ENCODE assay signal across 11 cellular contexts in the genomic region with DNA sequence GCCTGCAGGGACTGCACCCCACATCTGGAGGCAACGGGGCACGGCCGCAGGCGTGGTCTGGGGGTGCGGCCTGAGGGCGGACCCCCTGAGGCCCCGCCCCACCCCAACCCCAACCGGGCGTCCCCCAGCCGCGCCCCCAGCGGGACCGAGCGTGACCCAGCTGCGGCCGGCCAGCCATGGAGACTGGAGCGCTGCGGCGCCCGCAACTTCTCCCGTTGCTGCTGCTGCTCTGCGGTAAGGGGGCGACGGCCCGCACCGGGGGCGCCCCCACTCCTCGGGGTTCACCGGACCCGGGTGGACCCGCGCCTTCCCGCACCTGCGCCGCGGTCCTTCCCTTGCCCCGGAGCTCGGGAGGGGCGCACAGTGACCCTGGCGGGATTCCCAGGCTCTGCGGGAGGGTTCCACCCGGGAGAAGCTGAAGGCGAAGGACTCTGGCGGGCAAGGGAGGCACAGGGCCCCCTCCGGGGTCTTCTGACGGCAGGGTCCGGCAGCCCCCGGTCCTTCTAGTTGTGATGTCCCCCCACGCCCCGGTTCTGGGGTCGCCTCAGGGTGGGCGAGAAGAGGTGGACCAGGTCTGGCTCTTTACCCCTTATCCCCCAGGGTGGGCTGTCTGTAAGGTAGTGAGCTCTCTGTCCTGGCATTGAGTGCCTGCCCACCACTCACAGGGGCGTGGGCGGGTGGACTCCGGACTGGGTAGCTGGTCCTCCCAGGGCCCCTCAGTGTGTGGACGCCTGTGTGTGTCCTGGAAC. TPM values are rescaled to one million over a fixed set of nuclear protein-coding genes. Genes with fewer than 3 reads are reported as not detected.
DNase-seq lines count a peak whose midpoint lies in the region; ATAC-seq, FAIRE-seq and TF ChIP-seq lines count a peak whose summit lies in the region.
"Had no signal": no experiment of that assay in that cellular context is flagged by ENCODE, and none has a peak within 500 bp of the region (broad histone marks: within the 10 kb centered on the region; RNA-seq: fewer than 3 reads in every experiment).

A gene with protein sequence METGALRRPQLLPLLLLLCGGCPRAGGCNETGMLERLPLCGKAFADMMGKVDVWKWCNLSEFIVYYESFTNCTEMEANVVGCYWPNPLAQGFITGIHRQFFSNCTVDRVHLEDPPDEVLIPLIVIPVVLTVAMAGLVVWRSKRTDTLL (plus strand): TSS at position 139 of the 749 bp plus-strand sequence. CDS start 38 bp downstream, at position 177.

- H4K20me1 ChIP-seq in HepG2 (ENCODE audit: insufficient read depth, low read length), result no peaks in the 10 kb centered on the region

- FAIRE-seq in HepG2 (lab: Jason Lieb, UNC), result no peak
- no peak for FAIRE-seq in HTR-8/SVneo (lab: Jason Lieb, UNC)

- no peak within 1 kb of the TSS for H2BK12ac ChIP-seq in neuronal stem cell (ENCODE audit: low read length)

- peaks cover 1% of the 10 kb centered on the region for H3K79me1 ChIP-seq in neuronal stem cell (ENCODE audit: low read depth, low read length)

- no peak within 1 kb of the TSS for H2BK120ac ChIP-seq in neuronal stem cell (ENCODE audit: low read depth, low read length)

- in situ Hi-C loops in HepG2 (cut with HindIII; ENCODE audit: extremely low pct_ligation_motif_present, low pct_unique_long_range_greater_than_20kb), result loop anchor here (25.0 kb wide), 1 partner anchor 429 kb away; no protein-coding TSS in a partner anchor

- H3K4me1 ChIP-seq in liver (ENCODE audit: control insufficient read depth in 4 of 4, insufficient read depth in 4 of 4, low read length in 3 of 4), result no peaks in the 10 kb centered on the region
- no peaks in the 10 kb centered on the region for H3K4me1 ChIP-seq in HepG2 (ENCODE audit: insufficient read depth, low read length)
- H3K4me1 ChIP-seq in left ventricle myocardium inferior, result peaks cover 27% of the 10 kb centered on the region
- H3K4me1 ChIP-seq in neuronal stem cell (ENCODE audit: control insufficient read depth in 2 of 2, insufficient read depth in 1 of 2, low read depth in 1 of 2, low read length in 2 of 2), result peaks cover 0 to 3% of the 10 kb centered on the region in 2 donors
- peaks cover 0 to 4% of the 10 kb centered on the region in 2 donors for H3K4me1 ChIP-seq in uterus

- no peak within 1 kb of the TSS for H3K4me2 ChIP-seq in HepG2 (ENCODE audit: low read depth, low read length)
- H3K4me2 ChIP-seq in neuronal stem cell (ENCODE audit: insufficient read depth, low read length, poor library complexity, severe bottlenecking), result peak within 1 kb of the TSS; percentile 67

- no peak for TF ChIP-seq EP300 in HepG2 (IDR thresholded peaks at IDR 0.05; ENCODE audit: low read depth in 2 of 2, low read length in 2 of 2)
- TF ChIP-seq EP300 in HepG2 (CRISPR knock-in tag; IDR thresholded peaks at IDR 0.05; ENCODE audit: borderline replicate concordance), result no peak

- peak within 1 kb of the TSS; percentile 5 for H2AK5ac ChIP-seq in neuronal stem cell (ENCODE audit: low read depth, low read length)

- H3K36me3 ChIP-seq in liver (ENCODE audit: control insufficient read depth in 4 of 4, insufficient read depth in 3 of 4, low read depth in 1 of 4, low read length in 3 of 4) (no peaks in the 10 kb centered on the region), HepG2 (replicated peaks in 1 of 2; ENCODE audit: control insufficient read depth in 1 of 2, insufficient read depth in 2 of 2, low read length in 2 of 2) (no peaks in the 10 kb centered on the region), left ventricle myocardium inferior (peaks cover under 1% of the 10 kb centered on the region), neuronal stem cell (replicated peaks in 1 of 2; ENCODE audit: control insufficient read depth in 2 of 2, insufficient read depth in 2 of 2, low read length in 2 of 2) (no peaks in the 10 kb centered on the region), uterus (no peaks in the 10 kb centered on the region)

- H4K91ac ChIP-seq in neuronal stem cell (ENCODE audit: low read depth, low read length, poor library complexity), result no peak within 1 kb of the TSS

- H3K23ac ChIP-seq in neuronal stem cell (ENCODE audit: low read depth, low read length, poor library complexity), result no peak within 1 kb of the TSS

- TF ChIP-seq RAD21 in liver (IDR thresholded peaks at IDR 0.05), result no peak
- TF ChIP-seq RAD21 in HepG2 (CRISPR knock-in tag; IDR thresholded peaks at IDR 0.05), result no peak

- ATAC-seq in HepG2 (no peak), HG02970 (IDR thresholded peaks at IDR 0.05; ENCODE audit: low FRiP score, unreplicated experiment) (no peak)

- H3K4ac ChIP-seq in neuronal stem cell (ENCODE audit: low read length), result no peak within 1 kb of the TSS

- TF ChIP-seq CTCF in liver (IDR thresholded peaks at IDR 0.05; ENCODE audit: low read depth, low read length, missing input control) (no peak), HepG2 (CRISPR knock-in tag; IDR thresholded peaks at IDR 0.05) (no peak), left ventricle myocardium inferior (IDR thresholded peaks at IDR 0.05; ENCODE audit: borderline replicate concordance) (no peak), uterus (IDR thresholded peaks at IDR 0.05) (no peak)

- no peaks in the 10 kb centered on the region for H3K9me3 ChIP-seq in liver (ENCODE audit: control insufficient read depth in 4 of 4, low read length in 3 of 4)
- H3K9me3 ChIP-seq in HepG2 (ENCODE audit: low read length), result no peaks in the 10 kb centered on the region
- no peaks in the 10 kb centered on the region for H3K9me3 ChIP-seq in left ventricle myocardium inferior (replicated peaks)
- H3K9me3 ChIP-seq in neuronal stem cell (replicated peaks in 1 of 2; ENCODE audit: control insufficient read depth in 2 of 2, insufficient read depth in 1 of 2, low read depth in 1 of 2, low read length in 2 of 2), result peaks cover 0 to 4% of the 10 kb centered on the region in 2 donors
- H3K9me3 ChIP-seq in uterus, result no peaks in the 10 kb centered on the region

- H3K79me2 ChIP-seq in HepG2 (ENCODE audit: insufficient read depth, low read length), result no peaks in the 10 kb centered on the region

- H3K4me3 ChIP-seq in liver (ENCODE audit: low read depth in 1 of 3, low read length in 3 of 3), result peak within 1 kb of the TSS in 1 of 3 donors; percentile 43
- H3K4me3 ChIP-seq in HepG2 (replicated peaks in 1 of 3; ENCODE audit: insufficient read depth in 1 of 3, low read depth in 2 of 3, low read length in 3 of 3), result no peak within 1 kb of the TSS
- peak within 1 kb of the TSS; percentile 75 for H3K4me3 ChIP-seq in left ventricle myocardium inferior
- peak within 1 kb of the TSS in 1 of 2 donors; percentile 75 for H3K4me3 ChIP-seq in neuronal stem cell (ENCODE audit: low read length in 2 of 2)
- peak within 1 kb of the TSS; percentile 18 to 22 for H3K4me3 ChIP-seq in uterus

- no TSS peak for BruUV-seq in HepG2 (replicated peaks; lab: Mats Ljungman, UMichigan)

- 16% methylated on average over 56 of the region's 56 CpGs for WGBS in liver
- WGBS in HepG2 (ENCODE audit: low lambda C conversion rate), result 23% methylated on average over 7 of the region's 56 CpGs
- WGBS in neuronal stem cell (ENCODE audit: extremely low coverage in 2 of 2, insufficient read length in 2 of 2, insufficient replicate concordance in 1 of 2), 2 donors, result no CpG with 5 or more reads among the region's 56 CpGs

- peaks cover 0 to 3% (median 1%) of the 10 kb centered on the region in 4 donors for H3K27me3 ChIP-seq in liver (ENCODE audit: control insufficient read depth in 4 of 4, insufficient read depth in 4 of 4, low read length in 3 of 4)
- peaks cover 7 to 57% of the 10 kb centered on the region in 2 experiments; a peak in 4 of 5 replicates for H3K27me3 ChIP-seq in HepG2 (ENCODE audit: control insufficient read depth in 1 of 2, insufficient read depth in 2 of 2, low read length in 2 of 2)
- H3K27me3 ChIP-seq in left ventricle myocardium inferior (ENCODE audit: low read depth), result peaks cover 37% of the 10 kb centered on the region
- peaks cover 3 to 60% (median 27%) of the 10 kb centered on the region in 3 experiments for H3K27me3 ChIP-seq in neuronal stem cell (ENCODE audit: control insufficient read depth in 3 of 3, insufficient read depth in 3 of 3, low read depth in 1 of 3, low read length in 3 of 3)
- H3K27me3 ChIP-seq in uterus, result peaks cover 0 to 3% of the 10 kb centered on the region in 2 donors

- H2BK15ac ChIP-seq in neuronal stem cell (ENCODE audit: low read length), result peak within 1 kb of the TSS; percentile 70

- no peak within 1 kb of the TSS for H4K8ac ChIP-seq in neuronal stem cell (ENCODE audit: low read depth, low read length)

- DNase-seq in HepG2 (ENCODE audit: low spot score), result no peak
- peak; percentile 45 for DNase-seq in left ventricle myocardium inferior
- no peak for DNase-seq in neuronal stem cell (ENCODE audit: low spot score)
- DNase-seq in uterus, result no peak
- no peak for DNase-seq in HTR-8/SVneo (ENCODE audit: insufficient read length, low spot score)
- DNase-seq in SHP77 treated with DMSO at 0.1 percent for 48 hours (lab: John Stamatoyannopoulos, UW), result no peak
- DNase-seq: activated CD4-positive, CD25-positive, alpha-beta regulatory T cell; activated naive CD4-positive, alpha-beta T cell treated with anti-CD3 and anti-CD28 coated beads, Interleukin-2, amount 50 U/mL, for 16 hours had no signal

- H2AFZ ChIP-seq in HepG2 (ENCODE audit: low read length) (no peak within 1 kb of the TSS), neuronal stem cell (ENCODE audit: low read length) (no peak within 1 kb of the TSS)

- intact Hi-C loops in HepG2 (cut with micrococcal nuclease; ENCODE audit: unreplicated experiment), result loop anchor here (10.0 kb wide), 1 partner anchor 427 kb away; no protein-coding TSS in a partner anchor
- intact Hi-C loops in left ventricle myocardium inferior (cut with micrococcal nuclease), result loop anchor here (5.0 kb wide), 1 partner anchor 99 kb away; no protein-coding TSS in a partner anchor
- intact Hi-C loops in uterus (cut with DNase I; ENCODE audit: low total_unique reads), result loop anchor here (10.0 kb wide), 1 partner anchor 97 kb away; no protein-coding TSS in a partner anchor

- peak within 1 kb of the TSS; percentile 45 for H3K18ac ChIP-seq in neuronal stem cell (ENCODE audit: low read length)

- H3K27ac ChIP-seq in liver (ENCODE audit: low read depth in 1 of 2, low read length in 2 of 2) (no peak within 1 kb of the TSS), HepG2 (ENCODE audit: extremely low read length, insufficient read depth, low read length) (no peak within 1 kb of the TSS), left ventricle myocardium inferior (replicated peaks) (peak within 1 kb of the TSS; percentile 91), neuronal stem cell (replicated peaks; ENCODE audit: low read length) (no peak within 1 kb of the TSS), uterus (peak within 1 kb of the TSS; percentile 42 to 47)

- TF ChIP-seq POLR2A in HepG2 (IDR thresholded peaks at IDR 0.05; ENCODE audit: insufficient read depth in 1 of 2, low read depth in 2 of 2, low read length in 2 of 2) (no peak), uterus (IDR thresholded peaks at IDR 0.05) (no peak)

- peak within 1 kb of the TSS in 1 of 2 donors; percentile 12 for H3K9ac ChIP-seq in liver (ENCODE audit: low read depth in 1 of 2, low read length in 2 of 2)
- no peak within 1 kb of the TSS for H3K9ac ChIP-seq in HepG2 (ENCODE audit: insufficient read depth, low read depth, low read length)
- peak within 1 kb of the TSS; percentile 50 for H3K9ac ChIP-seq in neuronal stem cell (ENCODE audit: low read depth, low read length, poor library complexity)

- H3K14ac ChIP-seq in neuronal stem cell (ENCODE audit: low read length), result peak within 1 kb of the TSS; percentile 17

- POLR2A ChIA-PET in HepG2 (lab: Yijun Ruan, JAX), result no interaction called here

- H2BK5ac ChIP-seq in neuronal stem cell (ENCODE audit: low read length), result no peak within 1 kb of the TSS

- CTCF ChIA-PET in HepG2 (lab: Yijun Ruan, JAX; ENCODE audit: low intra/inter-chr PET ratio, low total read pairs), result no interaction called here

RNA-seq across cellular contexts. Expression of the gene that starts here (rescaled TPM):
- total RNA-seq in liver (10 to 100 TPM in 1 of 2 donors, 1 to 10 TPM in 1; 2.3 to 30.0 TPM), HepG2 (2016; rRNA removed; fragmentation: Illumina TruSeq; extraction: Trizol) (not detected in 2 replicates), left ventricle myocardium inferior (30.7 TPM), uterus (100 to 1,000 TPM in 1 of 4 donors, 10 to 100 TPM in 3; 11.9 to 182 (median 57.5) TPM)
- polyA plus RNA-seq in liver (10 to 100 TPM; 17.0 to 27.5 TPM), HepG2 (2011; rRNA removed) (not detected in 2 replicates)
- total RNA-seq in HepG2 (2016; cell fraction: cytosol; rRNA removed; fragmentation: Illumina TruSeq; extraction: Trizol; ENCODE audit: low read depth), result not detected in 2 replicates
- total RNA-seq in HepG2 (2016; cell fraction: insoluble cytoplasmic fraction; rRNA removed; fragmentation: Illumina TruSeq; extraction: Trizol), result not detected in 2 replicates
- total RNA-seq in HepG2 (2016; cell fraction: membrane; rRNA removed; fragmentation: Illumina TruSeq; extraction: Trizol), result not detected in 2 replicates
- total RNA-seq in HepG2 (2016; cell fraction: nucleus; rRNA removed; fragmentation: Illumina TruSeq; extraction: Trizol), result not detected in 2 replicates
- polyA plus RNA-seq in HepG2 (2011; cell fraction: cytosol; rRNA removed), result not detected in 2 replicates
- not detected in 2 replicates for polyA plus RNA-seq in HepG2 (2011; cell fraction: nucleus; rRNA removed)
- not detected in 2 replicates for polyA plus RNA-seq in HepG2 (2012)
- polyA plus RNA-seq in HepG2 (2016; cell fraction: cytosol; fragmentation: Illumina TruSeq; extraction: Trizol; ENCODE audit: low read depth), result not detected in 2 replicates
- polyA plus RNA-seq in HepG2 (2016; cell fraction: insoluble cytoplasmic fraction; fragmentation: Illumina TruSeq; extraction: Trizol; ENCODE audit: low read depth), result not detected in 2 replicates
- not detected in 2 replicates for polyA plus RNA-seq in HepG2 (2016; cell fraction: membrane; fragmentation: Illumina TruSeq; extraction: Trizol; ENCODE audit: low read depth)
- not detected in 2 replicates for polyA plus RNA-seq in HepG2 (2016; cell fraction: nucleus; fragmentation: Illumina TruSeq; extraction: Trizol; ENCODE audit: insufficient read depth, low read depth)
- polyA minus RNA-seq in HepG2 (2011; rRNA and poly(A)+ RNA removed; ENCODE audit: low replicate concordance), result not detected in 2 replicates
- not detected in 2 replicates for polyA minus RNA-seq in HepG2 (2011; cell fraction: cytosol; rRNA and poly(A)+ RNA removed)
- not detected in 2 replicates for polyA minus RNA-seq in HepG2 (2011; cell fraction: nucleus; rRNA and poly(A)+ RNA removed)
- polyA plus RNA-seq in neuronal stem cell (2013, experiment 1 of 2), result 0.15 TPM
- 0.18 TPM for polyA plus RNA-seq in neuronal stem cell (2013, experiment 2 of 2)
- polyA plus RNA-seq: BJ had no signal

Comparison
In these comparisons a context has a peak if more than half of its experiments do, and no peak if none do; other contexts are left out.
1. RNA of the gene that starts here (polyA plus RNA-seq): 17.0 to 27.5 TPM in liver; not detected in HepG2; every median in the first group is over 10 times any median in the second.
2. H3K27ac ChIP-seq: peak in left ventricle myocardium inferior (single experiment) and uterus (2 of 2); none in liver (0 of 2), HepG2 (single experiment) and neuronal stem cell (single experiment).
3. H3K4me3 ChIP-seq: peak in left ventricle myocardium inferior (single experiment) and uterus (2 of 2); none in HepG2 (0 of 3).